Comparison of ENCODE assay signal across 34 cellular contexts in the genomic region with DNA sequence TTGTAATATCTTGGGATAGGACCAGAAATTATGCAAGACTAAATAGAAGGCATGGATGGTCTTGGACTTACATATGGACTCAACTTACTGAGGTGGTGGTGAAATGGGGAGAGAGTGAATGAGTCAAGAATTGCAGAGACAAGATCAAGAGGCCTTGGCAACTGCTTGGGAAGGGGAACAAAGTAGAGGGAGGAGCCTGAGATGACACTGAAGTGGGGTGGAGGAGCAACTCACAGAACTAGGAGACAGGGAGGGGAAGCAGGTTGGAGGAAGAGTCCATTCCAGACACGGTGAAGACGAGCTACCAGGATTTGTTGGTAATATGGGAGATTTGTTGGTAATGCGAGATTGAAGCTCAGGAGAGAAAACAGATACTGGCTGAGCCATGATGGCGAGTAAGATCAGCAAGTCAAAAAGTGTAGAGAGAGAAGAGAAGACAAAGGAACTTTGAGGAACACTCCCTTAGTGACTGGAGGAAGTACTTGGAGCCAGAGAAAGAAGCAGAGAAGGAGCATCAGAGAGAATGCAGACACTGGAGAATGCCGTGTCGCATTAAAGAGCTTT.
"Had no signal": no experiment of that assay in that cellular context is flagged by ENCODE, and none has a peak within 500 bp of the region (broad histone marks: within the 10 kb centered on the region; RNA-seq: fewer than 3 reads in every experiment).

No MANE protein-coding gene starts in this region.

- ATAC-seq: heart left ventricle; left colon; stimulated activated naive B cell treated with anti-CD40 and anti-IgM and Interleukin-4, amounts not matched to agents 10 μg/mL and 1 μg/mL and 100 μg/mL, for 72 hours had no signal

- H3K4me1 Mint-ChIP-seq: immature natural killer cell, nephron progenitor cell had no signal

- H3K36me3 Mint-ChIP-seq: activated CD4-positive, alpha-beta memory T cell treated with anti-CD3 and anti-CD28 coated beads for 36 hours; activated naive CD8-positive, alpha-beta T cell treated with anti-CD3 and anti-CD28 coated beads for 36 hours; immature natural killer cell; stimulated activated naive B cell treated with anti-CD40 and anti-IgM and Interleukin-4, amounts not matched to agents 10 μg/mL and 1 μg/mL and 100 μg/mL, for 72 hours had no signal

- H3K4me2 ChIP-seq: smooth muscle cell had no signal

- DNase-seq: activated CD4-positive, alpha-beta memory T cell treated with anti-CD3 and anti-CD28 coated beads for 36 hours; activated CD4-positive, alpha-beta T cell treated with anti-CD3 and anti-CD28 coated beads, Interleukin-2, amount 10 ng/mL, durations not matched to agents 24 days and 14 days; activated CD4-positive, CD25-positive, alpha-beta regulatory T cell treated with anti-CD3 and anti-CD28 coated beads, Interleukin-2, amount 50 U/mL, for 72 hours; activated CD8-positive, alpha-beta memory T cell treated with anti-CD3 and anti-CD28 coated beads, Interleukin-2, amount 50 U/mL, for 4 hours; activated effector memory CD4-positive, alpha-beta T cell treated with anti-CD3 and anti-CD28 coated beads, Interleukin-2, amount 50 U/mL, for 16 hours; activated naive CD4-positive, alpha-beta T cell treated with anti-CD3 and anti-CD28 coated beads for 36 hours; activated naive CD8-positive, alpha-beta T cell treated with anti-CD3 and anti-CD28 coated beads for 36 hours; activated T-cell treated with anti-CD3 and anti-CD28 coated beads, Interleukin-2, amount 50 U/mL, for 1 hour; adrenal gland; caudate nucleus; cortex of kidney; foreskin fibroblast; heart left ventricle; hypothalamus; immature natural killer cell; kidney; left colon; mammary epithelial cell; naive B cell; nephron progenitor cell; ovary; retina; sigmoid colon; stimulated activated CD4-positive, alpha-beta T cell treated with anti-CD3 and anti-CD28 coated beads, Interleukin-1b, Interleukin-23, amount 100 ng/mL, for 48 hours; stimulated activated CD4-positive, alpha-beta T cell treated with anti-CD3 and anti-CD28 coated beads, Interleukin-4, amount 100 ng/mL, for 4 hours; stimulated activated naive B cell treated with anti-CD40 and anti-IgM and Interleukin-4, amounts not matched to agents 10 μg/mL and 1 μg/mL and 100 μg/mL, for 72 hours; stomach; thyroid gland; upper lobe of left lung had no signal

- H3K27me3 Mint-ChIP-seq: activated CD4-positive, alpha-beta T cell treated with anti-CD3 and anti-CD28 coated beads, Interleukin-2, amount 10 ng/mL, durations not matched to agents 24 days and 14 days had no signal

- H3K27me3 ChIP-seq: adrenal gland, ascending aorta, heart left ventricle, neutrophil, ovary, sigmoid colon, stomach, thyroid gland, upper lobe of left lung had no signal

- H3K27ac ChIP-seq: adrenal gland, ascending aorta, heart left ventricle, neutrophil, ovary, sigmoid colon, stomach, thyroid gland, upper lobe of left lung had no signal

- H3K9me3 ChIP-seq: adrenal gland, ascending aorta, neutrophil, ovary, sigmoid colon, stomach, thyroid gland, upper lobe of left lung had no signal

- H3K4me3 Mint-ChIP-seq: activated CD4-positive, alpha-beta memory T cell treated with anti-CD3 and anti-CD28 coated beads for 36 hours; activated CD4-positive, alpha-beta T cell treated with anti-CD3 and anti-CD28 coated beads, Interleukin-2, amount 10 ng/mL, durations not matched to agents 24 days and 14 days; activated naive CD4-positive, alpha-beta T cell treated with anti-CD3 and anti-CD28 coated beads for 36 hours; activated naive CD8-positive, alpha-beta T cell treated with anti-CD3 and anti-CD28 coated beads for 36 hours; activated T-helper 1 cell treated with anti-CD3 and anti-CD28 coated beads, Interleukin-12 subunit alpha, Interleukin-12 subunit beta, Interleukin-2, Interleukin-4 antibody, amounts not matched to agents 30 ng/mL and 10 ng/mL and 1 ng/mL, durations not matched to agents 14 hours and 24 hours and 36 hours; immature natural killer cell; naive B cell; nephron progenitor cell; stimulated activated naive B cell treated with anti-CD40 and anti-IgM and Interleukin-4, amounts not matched to agents 10 μg/mL and 1 μg/mL and 100 μg/mL, for 72 hours had no signal

- H3K36me3 ChIP-seq: adrenal gland, ascending aorta, heart left ventricle, neutrophil, ovary, sigmoid colon, stomach, thyroid gland, upper lobe of left lung had no signal

- H3K27ac Mint-ChIP-seq: activated CD4-positive, alpha-beta memory T cell treated with anti-CD3 and anti-CD28 coated beads for 36 hours; activated CD4-positive, alpha-beta T cell treated with anti-CD3 and anti-CD28 coated beads, Interleukin-2, amount 10 ng/mL, durations not matched to agents 24 days and 14 days; activated naive CD4-positive, alpha-beta T cell treated with anti-CD3 and anti-CD28 coated beads for 36 hours; activated naive CD8-positive, alpha-beta T cell treated with anti-CD3 and anti-CD28 coated beads for 36 hours; activated T-helper 1 cell treated with anti-CD3 and anti-CD28 coated beads, Interleukin-12 subunit alpha, Interleukin-12 subunit beta, Interleukin-2, Interleukin-4 antibody, amounts not matched to agents 30 ng/mL and 10 ng/mL and 1 ng/mL, durations not matched to agents 14 hours and 24 hours and 36 hours; immature natural killer cell; naive B cell; nephron progenitor cell; progenitor cell of endocrine pancreas; stimulated activated naive B cell treated with anti-CD40 and anti-IgM and Interleukin-4, amounts not matched to agents 10 μg/mL and 1 μg/mL and 100 μg/mL, for 72 hours had no signal

- H3K4me3 ChIP-seq: adrenal gland, ascending aorta, heart left ventricle, ovary, sigmoid colon, smooth muscle cell, stomach, thyroid gland, upper lobe of left lung had no signal

- H3K9me3 Mint-ChIP-seq: activated CD4-positive, alpha-beta memory T cell treated with anti-CD3 and anti-CD28 coated beads for 36 hours; activated CD4-positive, alpha-beta T cell treated with anti-CD3 and anti-CD28 coated beads, Interleukin-2, amount 10 ng/mL, durations not matched to agents 24 days and 14 days; activated naive CD4-positive, alpha-beta T cell treated with anti-CD3 and anti-CD28 coated beads for 36 hours; activated naive CD8-positive, alpha-beta T cell treated with anti-CD3 and anti-CD28 coated beads for 36 hours; activated T-helper 1 cell treated with anti-CD3 and anti-CD28 coated beads, Interleukin-12 subunit alpha, Interleukin-12 subunit beta, Interleukin-2, Interleukin-4 antibody, amounts not matched to agents 30 ng/mL and 10 ng/mL and 1 ng/mL, durations not matched to agents 14 hours and 24 hours and 36 hours; immature natural killer cell; nephron progenitor cell had no signal

- H3K4me1 ChIP-seq: ascending aorta, thyroid gland had no signal
